14 cellular contexts compared by ENCODE assay signal in genomic region chr15:26087881-26088280, GRCh38.
DNase-seq lines count a peak whose midpoint lies in the region; ATAC-seq and TF ChIP-seq lines count a peak whose summit lies in the region.
"Had no signal": no experiment of that assay in that cellular context is flagged by ENCODE, and none has a peak within 500 bp of the region (broad histone marks: within the 10 kb centered on the region; RNA-seq: fewer than 3 reads in every experiment).

No MANE protein-coding gene starts in this region.

- DNase-seq in G401 (ENCODE audit: low spot score) (peak; percentile 62), PC-3 (no peak), epithelial cell of prostate (ENCODE audit: low read depth, low spot score) (no peak), retinal pigment epithelial cell (ENCODE audit: low read depth) (peak; percentile 86), HT-29 (ENCODE audit: low spot score) (no peak), NCI-H748 (lab: John Stamatoyannopoulos, UW; ENCODE audit: unreplicated experiment) (no peak), DMS79 (lab: John Stamatoyannopoulos, UW) (no peak)
- no peak for DNase-seq in effector CD4-positive, alpha-beta T cell
- DNase-seq: BE2C; CD8-positive, alpha-beta T cell; NCI-H1417; NCI-H1930; NCI-H2171 treated with DMSO at 0.1 percent for 48 hours; SJCRH30 had no signal

- no peaks in the 10 kb centered on the region for H3K27me3 ChIP-seq in PC-3 (ENCODE audit: low read length)
- H3K27me3 ChIP-seq: BE2C, SJCRH30 had no signal

- H3K4me1 ChIP-seq in PC-3 (ENCODE audit: insufficient read depth, low read length), result peaks cover 40% of the 10 kb centered on the region
- H3K4me1 ChIP-seq: BE2C, SJCRH30 had no signal

- POLR2A ChIA-PET in PC-3 (lab: Charles Lee; ENCODE audit: unreplicated experiment), result no interaction called here

- CTCF ChIA-PET in PC-3 (lab: Charles Lee), result no interaction called here

- H3K4me3 ChIP-seq in PC-3 (ENCODE audit: low read length) (no peak overlapping the region), retinal pigment epithelial cell (ENCODE audit: low read length) (no peak overlapping the region)
- H3K4me3 ChIP-seq: SJCRH30 had no signal

- no peak overlapping the region for H3K9ac ChIP-seq in PC-3 (ENCODE audit: low read length)

- intact Hi-C loops in PC-3 (cut with micrococcal nuclease), result loop anchor here (10.0 kb wide), 2 partner anchors 143 to 537 kb away; no protein-coding TSS in a partner anchor

- H3K27ac ChIP-seq in PC-3 (ENCODE audit: low read length) (no peak overlapping the region), epithelial cell of prostate (peak overlapping the region; percentile 28)
- H3K27ac ChIP-seq: SJCRH30 had no signal

- no peak for TF ChIP-seq CTCF in PC-3 (conservative IDR thresholded peaks at IDR 0.05; ENCODE audit: low read depth, low read length)
- TF ChIP-seq CTCF in retinal pigment epithelial cell (conservative IDR thresholded peaks at IDR 0.05; ENCODE audit: low read depth, low read length), result no peak

- no peaks in the 10 kb centered on the region for H3K9me3 ChIP-seq in PC-3 (ENCODE audit: low read length)
- H3K9me3 ChIP-seq: BE2C, SJCRH30 had no signal

- peak overlapping the region; percentile 55 for H3K4me2 ChIP-seq in PC-3 (ENCODE audit: low read length)

- no peaks in the 10 kb centered on the region for H3K36me3 ChIP-seq in PC-3 (ENCODE audit: low read depth, low read length)
- H3K36me3 ChIP-seq: BE2C, SJCRH30 had no signal

- ATAC-seq in PC-3, result no peak
- ATAC-seq: CD8-positive, alpha-beta T cell had no signal

- BruUV-seq in PC-3 (replicated peaks; lab: Mats Ljungman, UMichigan), result no TSS peak

- no peaks in the 10 kb centered on the region for H3K79me2 ChIP-seq in PC-3 (ENCODE audit: low read length)

- no peaks in the 10 kb centered on the region for H3K9me2 ChIP-seq in PC-3 (replicated peaks; ENCODE audit: low read length)

- no peaks in the 10 kb centered on the region for H3F3A ChIP-seq in PC-3 (ENCODE audit: low read length, unreplicated experiment)

- in situ Hi-C loops in G401 (cut with HindIII; ENCODE audit: low sequenced_read_pairs), result no loop called here

- H2AFZ ChIP-seq in PC-3 (ENCODE audit: low read length), result no peak overlapping the region

- no peaks in the 10 kb centered on the region for H4K20me1 ChIP-seq in PC-3 (ENCODE audit: low read length)

Comparison
In these comparisons a context has a peak if more than half of its experiments do, and no peak if none do; other contexts are left out.
1. DNase-seq: peak in G401 (single experiment) and retinal pigment epithelial cell (single experiment); none in PC-3 (single experiment), epithelial cell of prostate (single experiment), effector CD4-positive, alpha-beta T cell (single experiment), HT-29 (single experiment), NCI-H748 (single experiment) and DMS79 (single experiment).